In genomic region chr3:15313461-15313860, GRCh38 we compare ENCODE assay signal across 1 cellular context.
TF ChIP-seq lines count a peak whose summit lies in the region.

No MANE protein-coding gene starts in this region.

TF ChIP-seq in SK-N-SH, 30 proteins besides CTCF, POLR2A, EP300 and RAD21 (continued from another document):
- TF ChIP-seq REST (IDR thresholded peaks at IDR 0.05; ENCODE audit: low read depth, low read length) (no peak), MEF2A (IDR thresholded peaks at IDR 0.05; ENCODE audit: borderline replicate concordance, low read depth) (no peak), USF1 (IDR thresholded peaks at IDR 0.05; ENCODE audit: borderline replicate concordance, low read depth) (no peak)
